8 cellular contexts compared by ENCODE assay signal in the genomic region with DNA sequence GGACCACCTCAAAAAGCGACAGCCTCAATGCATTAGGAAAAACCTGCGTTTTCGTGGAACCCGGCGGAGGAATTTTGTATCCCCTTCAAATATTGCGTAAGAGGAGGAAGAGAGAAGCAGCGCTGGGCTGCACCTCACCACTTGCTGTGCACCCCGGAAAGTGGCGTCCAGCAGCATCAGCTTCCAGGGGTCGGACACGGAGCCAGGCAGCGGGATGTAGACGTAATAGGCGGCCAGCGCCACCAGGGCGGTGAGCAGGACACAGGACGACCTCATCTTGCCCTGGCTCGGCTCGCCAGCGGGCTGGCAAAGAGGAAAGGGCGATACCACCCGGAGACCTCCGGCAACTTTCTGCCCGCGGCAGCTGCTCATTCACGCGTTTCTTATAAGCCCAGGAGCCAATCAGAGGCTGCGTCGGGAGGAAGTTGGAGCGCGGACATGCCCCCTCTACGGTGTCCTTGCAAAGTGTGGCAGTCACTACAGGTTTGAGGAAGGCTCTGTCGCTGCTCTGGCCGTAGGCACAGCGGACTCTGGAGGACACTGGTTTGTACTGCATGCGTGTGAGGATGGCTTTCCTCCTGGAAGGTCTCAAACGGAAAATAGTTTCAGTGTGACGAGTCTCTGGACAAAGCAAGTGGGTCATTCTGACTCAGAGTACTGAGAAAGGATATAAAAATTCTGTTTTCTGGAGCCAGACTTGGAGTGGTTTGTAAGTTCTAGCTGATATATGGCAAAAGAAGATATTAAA. TPM values are rescaled to one million over a fixed set of nuclear protein-coding genes. Genes with fewer than 3 reads are reported as not detected.
DNase-seq lines count a peak whose midpoint lies in the region; ATAC-seq, FAIRE-seq and TF ChIP-seq lines count a peak whose summit lies in the region.

A gene with protein sequence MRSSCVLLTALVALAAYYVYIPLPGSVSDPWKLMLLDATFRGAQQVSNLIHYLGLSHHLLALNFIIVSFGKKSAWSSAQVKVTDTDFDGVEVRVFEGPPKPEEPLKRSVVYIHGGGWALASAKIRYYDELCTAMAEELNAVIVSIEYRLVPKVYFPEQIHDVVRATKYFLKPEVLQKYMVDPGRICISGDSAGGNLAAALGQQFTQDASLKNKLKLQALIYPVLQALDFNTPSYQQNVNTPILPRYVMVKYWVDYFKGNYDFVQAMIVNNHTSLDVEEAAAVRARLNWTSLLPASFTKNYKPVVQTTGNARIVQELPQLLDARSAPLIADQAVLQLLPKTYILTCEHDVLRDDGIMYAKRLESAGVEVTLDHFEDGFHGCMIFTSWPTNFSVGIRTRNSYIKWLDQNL (minus strand): TSS at position 359 of the 748 bp plus-strand sequence. CDS start 83 bp downstream, at position 276.

- peaks cover 0 to 4% of the 10 kb centered on the region in 2 experiments; a peak in 1 of 5 replicates for H3K27me3 ChIP-seq in HepG2 (ENCODE audit: control insufficient read depth in 1 of 2, insufficient read depth in 2 of 2, low read length in 2 of 2)

- FAIRE-seq in HepG2 (lab: Jason Lieb, UNC): peak; percentile 93

- intact Hi-C loops in HepG2 (cut with micrococcal nuclease; ENCODE audit: unreplicated experiment): loop anchor here (1.0 to 2.0 kb wide), 3 partner anchors 14 to 40 kb away; a partner anchor contains a TSS

- CTCF ChIA-PET in HepG2 (lab: Yijun Ruan, JAX; ENCODE audit: low intra/inter-chr PET ratio, low total read pairs): interaction anchor here (0.7 to 1.7 kb wide), 4 partner anchors 36 to 44 kb away, joined by 3 to 11 read pairs (median 6); no protein-coding TSS in a partner anchor

- peak within 1 kb of the TSS; percentile 84 for H3K4me2 ChIP-seq in HepG2 (ENCODE audit: low read depth, low read length)

- in situ Hi-C loops in HepG2 (cut with HindIII; ENCODE audit: extremely low pct_ligation_motif_present, low pct_unique_long_range_greater_than_20kb): no loop called here

- no peaks in the 10 kb centered on the region for H4K20me1 ChIP-seq in HepG2 (ENCODE audit: insufficient read depth, low read length)

- peak; percentile 93 to 97 for TF ChIP-seq POLR2A in HepG2 (IDR thresholded peaks at IDR 0.05; ENCODE audit: insufficient read depth in 1 of 2, low read depth in 2 of 2, low read length in 2 of 2)

- POLR2A ChIA-PET in HepG2 (lab: Yijun Ruan, JAX): interaction anchor here (1.0 to 1.9 kb wide), 7 partner anchors 8 to 39 kb away, joined by 3 to 15 read pairs (median 7); a partner anchor contains a TSS

- peak within 1 kb of the TSS; percentile 90 for H2AFZ ChIP-seq in HepG2 (ENCODE audit: low read length)

- BruUV-seq in HepG2 (replicated peaks; lab: Mats Ljungman, UMichigan): no TSS peak

- peak; percentile 99 for ATAC-seq in GM19372 (IDR thresholded peaks at IDR 0.05; ENCODE audit: low read depth, unreplicated experiment)
- ATAC-seq in HG03558 (IDR thresholded peaks at IDR 0.05; ENCODE audit: extremely low read depth, unreplicated experiment): peak; percentile 100
- ATAC-seq in HepG2: peak; percentile 99

- 3% methylated on average over 20 of the region's 38 CpGs for WGBS in HepG2 (ENCODE audit: low lambda C conversion rate)

- H3K9me3 ChIP-seq in HepG2 (ENCODE audit: low read length): no peaks in the 10 kb centered on the region

- peak within 1 kb of the TSS; percentile 62 for H3K27ac ChIP-seq in HepG2 (ENCODE audit: extremely low read length, insufficient read depth, low read length)

- peak; percentile 96 for TF ChIP-seq CTCF in HepG2 (CRISPR knock-in tag; IDR thresholded peaks at IDR 0.05)

- DNase-seq in CD1c-positive myeloid dendritic cell (ENCODE audit: extremely low spot score) (peak; percentile 96), NCI-H748 (lab: John Stamatoyannopoulos, UW; ENCODE audit: unreplicated experiment) (peak; percentile 94), dermis microvascular lymphatic vessel endothelial cell (ENCODE audit: low read depth in 2 of 2) (peak; percentile 93 to 97), HepG2 (ENCODE audit: low spot score) (peak; percentile 95)
- peak; percentile 52 to 53 for DNase-seq in activated CD4-positive, alpha-beta T cell treated with anti-CD3 and anti-CD28 coated beads, Interleukin-2, amount 50 U/mL, for 4 hours
- DNase-seq in stimulated activated CD4-positive, alpha-beta T cell treated with anti-CD3 and anti-CD28 coated beads, Interleukin-4, amount 100 ng/mL, for 24 hours: peak; percentile 78

- peaks cover 46% of the 10 kb centered on the region for H3K4me1 ChIP-seq in HepG2 (ENCODE audit: insufficient read depth, low read length)

- H3K79me2 ChIP-seq in HepG2 (ENCODE audit: insufficient read depth, low read length): peaks cover 41% of the 10 kb centered on the region

- peak; percentile 91 for TF ChIP-seq RAD21 in HepG2 (CRISPR knock-in tag; IDR thresholded peaks at IDR 0.05)

- peak in 1 of 2 experiments; percentile 47; a peak in 1 of 4 replicates for TF ChIP-seq EP300 in HepG2 (IDR thresholded peaks at IDR 0.05; ENCODE audit: low read depth in 2 of 2, low read length in 2 of 2)
- TF ChIP-seq EP300 in HepG2 (CRISPR knock-in tag; IDR thresholded peaks at IDR 0.05; ENCODE audit: borderline replicate concordance): no peak

- H3K4me3 ChIP-seq in HepG2 (replicated peaks in 1 of 3; ENCODE audit: insufficient read depth in 1 of 3, low read depth in 2 of 3, low read length in 3 of 3): peak within 1 kb of the TSS; percentile 78 to 86 (median 78)

- H3K9ac ChIP-seq in HepG2 (ENCODE audit: insufficient read depth, low read depth, low read length): peak within 1 kb of the TSS; percentile 76

- no peaks in the 10 kb centered on the region for H3K36me3 ChIP-seq in HepG2 (replicated peaks in 1 of 2; ENCODE audit: control insufficient read depth in 1 of 2, insufficient read depth in 2 of 2, low read length in 2 of 2)

TF ChIP-seq in HepG2, 621 proteins besides CTCF, POLR2A, EP300 and RAD21 (continues in another document):
- peak; percentile 71; the same call in 1 of the 2 replicates for TF ChIP-seq ZNF337 (CRISPR knock-in tag; IDR thresholded peaks at IDR 0.05; ENCODE audit: borderline replicate concordance, low read depth)
- TF ChIP-seq MAFG (CRISPR knock-in tag; IDR thresholded peaks at IDR 0.05): no peak
- TF ChIP-seq MXI1 (IDR thresholded peaks at IDR 0.05; ENCODE audit: borderline replicate concordance, low read depth, low read length): peak; percentile 70; the same call in 1 of the 3 replicates
- TF ChIP-seq, protein P1, sequence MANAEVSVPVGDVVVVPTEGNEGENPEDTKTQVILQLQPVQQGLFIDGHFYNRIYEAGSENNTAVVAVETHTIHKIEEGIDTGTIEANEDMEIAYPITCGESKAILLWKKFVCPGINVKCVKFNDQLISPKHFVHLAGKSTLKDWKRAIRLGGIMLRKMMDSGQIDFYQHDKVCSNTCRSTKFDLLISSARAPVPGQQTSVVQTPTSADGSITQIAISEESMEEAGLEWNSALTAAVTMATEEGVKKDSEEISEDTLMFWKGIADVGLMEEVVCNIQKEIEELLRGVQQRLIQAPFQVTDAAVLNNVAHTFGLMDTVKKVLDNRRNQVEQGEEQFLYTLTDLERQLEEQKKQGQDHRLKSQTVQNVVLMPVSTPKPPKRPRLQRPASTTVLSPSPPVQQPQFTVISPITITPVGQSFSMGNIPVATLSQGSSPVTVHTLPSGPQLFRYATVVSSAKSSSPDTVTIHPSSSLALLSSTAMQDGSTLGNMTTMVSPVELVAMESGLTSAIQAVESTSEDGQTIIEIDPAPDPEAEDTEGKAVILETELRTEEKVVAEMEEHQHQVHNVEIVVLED (CRISPR knock-in tag; IDR thresholded peaks at IDR 0.05; ENCODE audit: borderline replicate concordance): peak; percentile 87
- TF ChIP-seq TCF7L2 (IDR thresholded peaks at IDR 0.05; ENCODE audit: low read depth, low read length): no peak
- TF ChIP-seq ZNF230 (CRISPR knock-in tag; IDR thresholded peaks at IDR 0.05): peak; percentile 51; the same call in 1 of the 2 replicates
- TF ChIP-seq, protein P2, sequence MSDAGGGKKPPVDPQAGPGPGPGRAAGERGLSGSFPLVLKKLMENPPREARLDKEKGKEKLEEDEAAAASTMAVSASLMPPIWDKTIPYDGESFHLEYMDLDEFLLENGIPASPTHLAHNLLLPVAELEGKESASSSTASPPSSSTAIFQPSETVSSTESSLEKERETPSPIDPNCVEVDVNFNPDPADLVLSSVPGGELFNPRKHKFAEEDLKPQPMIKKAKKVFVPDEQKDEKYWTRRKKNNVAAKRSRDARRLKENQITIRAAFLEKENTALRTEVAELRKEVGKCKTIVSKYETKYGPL (CRISPR knock-in tag; IDR thresholded peaks at IDR 0.05): no peak
- 0 out of 2 replicates have a peak, but pooled peaks have one; percentile 68 for TF ChIP-seq THYN1 (CRISPR knock-in tag; IDR thresholded peaks at IDR 0.05; ENCODE audit: borderline replicate concordance, low read depth)
- TF ChIP-seq SOX5 (CRISPR knock-in tag; IDR thresholded peaks at IDR 0.05; ENCODE audit: borderline replicate concordance): peak; percentile 36; the same call in 1 of the 2 replicates
- TF ChIP-seq ZNF724P (CRISPR knock-in tag; IDR thresholded peaks at IDR 0.05; ENCODE audit: borderline replicate concordance): no peak
- 0 out of 2 replicates have a peak, but pooled peaks have one; percentile 77 for TF ChIP-seq NFKBIZ (CRISPR knock-in tag; IDR thresholded peaks at IDR 0.05)

RNA-seq across cellular contexts. Expression of the gene that starts here (rescaled TPM):
- total RNA-seq in dermis microvascular lymphatic vessel endothelial cell (3.2 and 4.4 TPM in 2 replicates), HepG2 (2016; rRNA removed; fragmentation: Illumina TruSeq; extraction: Trizol) (7.9 and 12.9 TPM in 2 replicates)
- total RNA-seq in HepG2 (2016; cell fraction: cytosol; rRNA removed; fragmentation: Illumina TruSeq; extraction: Trizol; ENCODE audit: low read depth): 1.1 and 1.2 TPM in 2 replicates
- total RNA-seq in HepG2 (2016; cell fraction: insoluble cytoplasmic fraction; rRNA removed; fragmentation: Illumina TruSeq; extraction: Trizol): 9.2 and 11.9 TPM in 2 replicates
- total RNA-seq in HepG2 (2016; cell fraction: membrane; rRNA removed; fragmentation: Illumina TruSeq; extraction: Trizol): 2.6 and 2.7 TPM in 2 replicates
- total RNA-seq in HepG2 (2016; cell fraction: nucleus; rRNA removed; fragmentation: Illumina TruSeq; extraction: Trizol): 13.8 and 15.3 TPM in 2 replicates
- 17.9 and 21.4 TPM in 2 replicates for polyA plus RNA-seq in HepG2 (2011; rRNA removed)
- 14.9 and 17.6 TPM in 2 replicates for polyA plus RNA-seq in HepG2 (2011; cell fraction: cytosol; rRNA removed)
- polyA plus RNA-seq in HepG2 (2011; cell fraction: nucleus; rRNA removed): 6.9 and 7.5 TPM in 2 replicates
- 22.9 and 30.2 TPM in 2 replicates for polyA plus RNA-seq in HepG2 (2012)
- polyA plus RNA-seq in HepG2 (2016; cell fraction: cytosol; fragmentation: Illumina TruSeq; extraction: Trizol; ENCODE audit: low read depth): 0.27 and 0.40 TPM in 2 replicates
- polyA plus RNA-seq in HepG2 (2016; cell fraction: insoluble cytoplasmic fraction; fragmentation: Illumina TruSeq; extraction: Trizol; ENCODE audit: low read depth): 6.4 and 7.2 TPM in 2 replicates
- 1.1 and 1.2 TPM in 2 replicates for polyA plus RNA-seq in HepG2 (2016; cell fraction: membrane; fragmentation: Illumina TruSeq; extraction: Trizol; ENCODE audit: low read depth)
- polyA plus RNA-seq in HepG2 (2016; cell fraction: nucleus; fragmentation: Illumina TruSeq; extraction: Trizol; ENCODE audit: insufficient read depth, low read depth): 16.8 and 17.4 TPM in 2 replicates
- polyA minus RNA-seq in HepG2 (2011; rRNA and poly(A)+ RNA removed; ENCODE audit: low replicate concordance): 52.9 and 64.7 TPM in 2 replicates
- 42.9 and 44.0 TPM in 2 replicates for polyA minus RNA-seq in HepG2 (2011; cell fraction: cytosol; rRNA and poly(A)+ RNA removed)
- 18.9 and 21.8 TPM in 2 replicates for polyA minus RNA-seq in HepG2 (2011; cell fraction: nucleus; rRNA and poly(A)+ RNA removed)

Comparison
In these comparisons a context has a peak if more than half of its experiments do, and no peak if none do; other contexts are left out.
1. Peak in every context shown above with its lines: DNase-seq, ATAC-seq, H3K4me3 ChIP-seq and H3K27ac ChIP-seq.